Comparison of ENCODE assay signal across 3 cellular contexts in genomic region chr12:107776171-107776570, GRCh38.
TF ChIP-seq lines count a peak whose summit lies in the region.

No MANE protein-coding gene starts in this region.

TF ChIP-seq in GM23338, 12 proteins besides CTCF, POLR2A, EP300 and RAD21 (continues in another document):
- TF ChIP-seq CREB1 (CRISPR knock-in tag; IDR thresholded peaks at IDR 0.05; ENCODE audit: low read depth) (no peak), POLR2AphosphoS5 (IDR thresholded peaks at IDR 0.05; ENCODE audit: low read depth) (no peak), NANOG (IDR thresholded peaks at IDR 0.05; ENCODE audit: borderline replicate concordance) (no peak), JUNB (IDR thresholded peaks at IDR 0.05; ENCODE audit: unreplicated experiment) (no peak), STAT1 (IDR thresholded peaks at IDR 0.05; ENCODE audit: unreplicated experiment) (no peak), ZNF114 (CRISPR knock-in tag; IDR thresholded peaks at IDR 0.05) (no peak), ETS1 (IDR thresholded peaks at IDR 0.05) (no peak), ZNF331 (CRISPR knock-in tag; IDR thresholded peaks at IDR 0.05; ENCODE audit: low read depth) (no peak), REST (IDR thresholded peaks at IDR 0.05; ENCODE audit: unreplicated experiment) (no peak)

TF ChIP-seq in H1, 55 proteins besides CTCF, POLR2A, EP300 and RAD21:
- TF ChIP-seq ATF2 (IDR thresholded peaks at IDR 0.05; ENCODE audit: low read length) (no peak), FOSL1 (IDR thresholded peaks at IDR 0.05; ENCODE audit: insufficient read depth, low read depth, low read length) (no peak), SIX5 (IDR thresholded peaks at IDR 0.05; ENCODE audit: low read depth, low read length) (no peak), MAFK (IDR thresholded peaks at IDR 0.05; ENCODE audit: low read depth, low read length) (no peak), E2F6 (IDR thresholded peaks at IDR 0.05) (no peak), RFX5 (IDR thresholded peaks at IDR 0.05; ENCODE audit: borderline replicate concordance, low read depth, low read length) (no peak), TAF1 (IDR thresholded peaks at IDR 0.05; ENCODE audit: low read depth, low read length) (no peak), EZH2 (IDR thresholded peaks at IDR 0.05; ENCODE audit: low read depth, low read length, severe bottlenecking) (no peak), GTF2F1 (IDR thresholded peaks at IDR 0.05; ENCODE audit: borderline replicate concordance, low read depth, low read length) (no peak), CBX5 (IDR thresholded peaks at IDR 0.05; ENCODE audit: low read depth, low read length) (no peak), KDM1A (IDR thresholded peaks at IDR 0.05; ENCODE audit: borderline replicate concordance, low read length) (no peak), SIN3A (conservative IDR thresholded peaks at IDR 0.05 in 1 of 2, IDR thresholded peaks at IDR 0.05 in 1 of 2; ENCODE audit: low read depth in 1 of 2, low read length in 2 of 2) (no peak), GABPA (IDR thresholded peaks at IDR 0.05; ENCODE audit: borderline replicate concordance, insufficient read depth, low read length) (no peak), RXRA (IDR thresholded peaks at IDR 0.05; ENCODE audit: insufficient read depth, low read depth, low read length) (no peak), KDM4A (IDR thresholded peaks at IDR 0.05; ENCODE audit: low read depth, low read length, severe bottlenecking) (no peak), BRCA1 (IDR thresholded peaks at IDR 0.05; ENCODE audit: low read depth, low read length) (no peak), NRF1 (IDR thresholded peaks at IDR 0.05; ENCODE audit: low read depth, low read length) (no peak), EGR1 (IDR thresholded peaks at IDR 0.05; ENCODE audit: borderline replicate concordance, low read depth, low read length) (no peak), ASH2L (IDR thresholded peaks at IDR 0.05; ENCODE audit: low read length) (no peak), TEAD4 (IDR thresholded peaks at IDR 0.05; ENCODE audit: low read depth, low read length) (no peak)

TF ChIP-seq in GM12891, 5 proteins besides CTCF, POLR2A, EP300 and RAD21:
- TF ChIP-seq SPI1 (IDR thresholded peaks at IDR 0.05; ENCODE audit: low read depth, low read length) (no peak), PAX5 (IDR thresholded peaks at IDR 0.05; ENCODE audit: insufficient read depth, low read length, severe bottlenecking) (no peak), POLR2AphosphoS5 (IDR thresholded peaks at IDR 0.05; ENCODE audit: low read depth, low read length) (no peak), POU2F2 (IDR thresholded peaks at IDR 0.05; ENCODE audit: low read depth, low read length) (no peak), TAF1 (IDR thresholded peaks at IDR 0.05; ENCODE audit: low read depth, low read length) (no peak)
